In the genomic region with DNA sequence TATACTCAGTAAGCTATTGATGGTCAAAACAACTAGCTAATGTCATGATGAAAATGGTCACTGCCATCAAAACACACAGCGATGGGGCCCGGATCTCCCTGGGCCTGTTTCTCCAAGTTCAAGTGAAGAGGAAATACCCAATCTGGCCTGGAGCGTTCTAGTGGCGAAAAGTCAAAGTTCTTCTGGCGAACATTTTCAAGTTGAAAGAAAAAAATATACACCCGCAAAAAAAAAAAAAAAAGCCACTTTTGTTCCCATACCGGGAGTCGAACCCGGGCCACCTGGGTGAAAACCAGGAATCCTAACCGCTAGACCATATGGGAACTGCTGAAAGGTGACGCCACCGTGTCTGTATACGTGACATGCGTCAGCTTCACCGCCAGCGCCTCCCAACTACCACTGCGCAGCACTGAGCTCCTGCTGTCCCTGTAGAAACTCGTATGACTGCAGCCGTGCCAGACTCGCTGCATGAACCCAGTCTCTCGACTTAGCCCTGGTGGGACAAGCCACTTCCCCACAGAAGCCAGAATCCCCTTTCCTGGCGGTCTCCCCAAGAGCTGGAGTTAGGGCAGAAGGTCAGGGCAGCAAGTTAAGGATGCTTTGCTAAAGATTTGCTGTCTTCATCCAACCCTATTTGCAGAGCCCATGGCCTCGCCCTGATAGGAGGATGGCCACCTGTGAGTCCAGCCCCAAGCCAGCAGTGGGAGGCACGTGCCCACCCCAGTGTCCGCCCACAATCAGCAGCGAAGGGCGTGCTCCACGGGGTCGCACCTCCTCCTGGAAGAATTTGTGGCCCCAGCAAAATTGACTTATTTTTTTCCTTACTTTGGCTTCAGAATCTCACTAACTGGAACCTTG, we compare ENCODE assay signal across 8 cellular contexts. TPM values are rescaled to one million over a fixed set of nuclear protein-coding genes. Genes with fewer than 3 reads are reported as not detected.
DNase-seq lines count a peak whose midpoint lies in the region; ATAC-seq and TF ChIP-seq lines count a peak whose summit lies in the region.

No MANE protein-coding gene starts in this region.

- DNase-seq in GM04504 (ENCODE audit: low read depth) (peak; percentile 53), NCI-H187 treated with DMSO at 0.1 percent for 48 hours (lab: John Stamatoyannopoulos, UW) (peak; percentile 9), WTC11 (ENCODE audit: low spot score) (peak; percentile 90), dermis blood vessel endothelial cell (peak; percentile 91)
- DNase-seq in stimulated activated CD4-positive, alpha-beta T cell treated with anti-CD3 and anti-CD28 coated beads, Interleukin-2, amount 100 ng/mL, for 24 hours, result peak; percentile 65 to 74

- peak overlapping the region; percentile 82 for H3K4me3 Mint-ChIP-seq in WTC11

- CTCF ChIA-PET in WTC11 (lab: Charles Lee), result interaction anchor here (0.6 to 3.1 kb wide), 10 partner anchors 19 to 330 kb away, joined by 3 to 25 read pairs (median 4); a partner anchor contains a TSS

- 0 out of 2 replicates have a peak, but pooled peaks cover 7% of the 10 kb centered on the region for H3K9me3 Mint-ChIP-seq in WTC11

- POLR2A ChIA-PET in WTC11 (lab: Charles Lee), result interaction anchor here (0.7 to 1.0 kb wide), 3 partner anchors 34 to 166 kb away, joined by 4 to 8 read pairs (median 4); no protein-coding TSS in a partner anchor

- no peak for TF ChIP-seq CTCF in WTC11 (IDR thresholded peaks at IDR 0.05)

- peak overlapping the region; percentile 15 for H3K27ac ChIP-seq in layer of hippocampus (ENCODE audit: low read depth, low read length)

- peaks cover 18% of the 10 kb centered on the region for H3K27me3 Mint-ChIP-seq in WTC11 (ENCODE audit: low read depth)

- no peaks in the 10 kb centered on the region for H3K27me3 ChIP-seq in layer of hippocampus (ENCODE audit: control insufficient read depth, insufficient read depth, low read length)

- peaks cover 25% of the 10 kb centered on the region for H3K4me1 Mint-ChIP-seq in WTC11

- peak overlapping the region; percentile 90 for H3K27ac Mint-ChIP-seq in WTC11

- ATAC-seq in WTC11 (peak; percentile 68), HG03039 (IDR thresholded peaks at IDR 0.05; ENCODE audit: unreplicated experiment) (no peak), GM21723 (IDR thresholded peaks at IDR 0.05; ENCODE audit: unreplicated experiment) (no peak)

- peaks cover 23% of the 10 kb centered on the region for H3K36me3 Mint-ChIP-seq in WTC11

TF ChIP-seq in WTC11, 78 proteins besides CTCF, POLR2A, EP300 and RAD21 (continues in another document):
- TF ChIP-seq ZNF232 (CRISPR knock-in tag; IDR thresholded peaks at IDR 0.05) (0 out of 2 replicates have a peak, but pooled peaks have one; percentile 30), NFE2L1 (CRISPR knock-in tag; IDR thresholded peaks at IDR 0.05) (0 out of 2 replicates have a peak, but pooled peaks have one; percentile 60), EMX1 (CRISPR knock-in tag; IDR thresholded peaks at IDR 0.05) (no peak), ZBTB21 (CRISPR knock-in tag; IDR thresholded peaks at IDR 0.05; ENCODE audit: borderline replicate concordance) (no peak; the same call in 1 of the 2 replicates), ESRRA (CRISPR knock-in tag; IDR thresholded peaks at IDR 0.05; ENCODE audit: borderline replicate concordance) (no peak), SP1 (CRISPR knock-in tag; conservative IDR thresholded peaks at IDR 0.05) (0 out of 2 replicates have a peak, but pooled peaks have one; percentile 54), HMGA2 (CRISPR knock-in tag; IDR thresholded peaks at IDR 0.05) (no peak), GABPB1 (CRISPR knock-in tag; IDR thresholded peaks at IDR 0.05) (no peak)
- TF ChIP-seq, protein P1, sequence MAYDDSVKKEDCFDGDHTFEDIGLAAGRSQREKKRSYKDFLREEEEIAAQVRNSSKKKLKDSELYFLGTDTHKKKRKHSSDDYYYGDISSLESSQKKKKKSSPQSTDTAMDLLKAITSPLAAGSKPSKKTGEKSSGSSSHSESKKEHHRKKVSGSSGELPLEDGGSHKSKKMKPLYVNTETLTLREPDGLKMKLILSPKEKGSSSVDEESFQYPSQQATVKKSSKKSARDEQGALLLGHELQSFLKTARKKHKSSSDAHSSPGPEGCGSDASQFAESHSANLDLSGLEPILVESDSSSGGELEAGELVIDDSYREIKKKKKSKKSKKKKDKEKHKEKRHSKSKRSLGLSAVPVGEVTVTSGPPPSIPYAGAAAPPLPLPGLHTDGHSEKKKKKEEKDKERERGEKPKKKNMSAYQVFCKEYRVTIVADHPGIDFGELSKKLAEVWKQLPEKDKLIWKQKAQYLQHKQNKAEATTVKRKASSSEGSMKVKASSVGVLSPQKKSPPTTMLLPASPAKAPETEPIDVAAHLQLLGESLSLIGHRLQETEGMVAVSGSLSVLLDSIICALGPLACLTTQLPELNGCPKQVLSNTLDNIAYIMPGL (CRISPR knock-in tag; IDR thresholded peaks at IDR 0.05), result peak; percentile 87; the same call in 1 of the 2 replicates
- TF ChIP-seq, protein P2, sequence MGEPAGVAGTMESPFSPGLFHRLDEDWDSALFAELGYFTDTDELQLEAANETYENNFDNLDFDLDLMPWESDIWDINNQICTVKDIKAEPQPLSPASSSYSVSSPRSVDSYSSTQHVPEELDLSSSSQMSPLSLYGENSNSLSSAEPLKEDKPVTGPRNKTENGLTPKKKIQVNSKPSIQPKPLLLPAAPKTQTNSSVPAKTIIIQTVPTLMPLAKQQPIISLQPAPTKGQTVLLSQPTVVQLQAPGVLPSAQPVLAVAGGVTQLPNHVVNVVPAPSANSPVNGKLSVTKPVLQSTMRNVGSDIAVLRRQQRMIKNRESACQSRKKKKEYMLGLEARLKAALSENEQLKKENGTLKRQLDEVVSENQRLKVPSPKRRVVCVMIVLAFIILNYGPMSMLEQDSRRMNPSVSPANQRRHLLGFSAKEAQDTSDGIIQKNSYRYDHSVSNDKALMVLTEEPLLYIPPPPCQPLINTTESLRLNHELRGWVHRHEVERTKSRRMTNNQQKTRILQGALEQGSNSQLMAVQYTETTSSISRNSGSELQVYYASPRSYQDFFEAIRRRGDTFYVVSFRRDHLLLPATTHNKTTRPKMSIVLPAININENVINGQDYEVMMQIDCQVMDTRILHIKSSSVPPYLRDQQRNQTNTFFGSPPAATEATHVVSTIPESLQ (CRISPR knock-in tag; IDR thresholded peaks at IDR 0.05), result no peak
- TF ChIP-seq, protein P3, sequence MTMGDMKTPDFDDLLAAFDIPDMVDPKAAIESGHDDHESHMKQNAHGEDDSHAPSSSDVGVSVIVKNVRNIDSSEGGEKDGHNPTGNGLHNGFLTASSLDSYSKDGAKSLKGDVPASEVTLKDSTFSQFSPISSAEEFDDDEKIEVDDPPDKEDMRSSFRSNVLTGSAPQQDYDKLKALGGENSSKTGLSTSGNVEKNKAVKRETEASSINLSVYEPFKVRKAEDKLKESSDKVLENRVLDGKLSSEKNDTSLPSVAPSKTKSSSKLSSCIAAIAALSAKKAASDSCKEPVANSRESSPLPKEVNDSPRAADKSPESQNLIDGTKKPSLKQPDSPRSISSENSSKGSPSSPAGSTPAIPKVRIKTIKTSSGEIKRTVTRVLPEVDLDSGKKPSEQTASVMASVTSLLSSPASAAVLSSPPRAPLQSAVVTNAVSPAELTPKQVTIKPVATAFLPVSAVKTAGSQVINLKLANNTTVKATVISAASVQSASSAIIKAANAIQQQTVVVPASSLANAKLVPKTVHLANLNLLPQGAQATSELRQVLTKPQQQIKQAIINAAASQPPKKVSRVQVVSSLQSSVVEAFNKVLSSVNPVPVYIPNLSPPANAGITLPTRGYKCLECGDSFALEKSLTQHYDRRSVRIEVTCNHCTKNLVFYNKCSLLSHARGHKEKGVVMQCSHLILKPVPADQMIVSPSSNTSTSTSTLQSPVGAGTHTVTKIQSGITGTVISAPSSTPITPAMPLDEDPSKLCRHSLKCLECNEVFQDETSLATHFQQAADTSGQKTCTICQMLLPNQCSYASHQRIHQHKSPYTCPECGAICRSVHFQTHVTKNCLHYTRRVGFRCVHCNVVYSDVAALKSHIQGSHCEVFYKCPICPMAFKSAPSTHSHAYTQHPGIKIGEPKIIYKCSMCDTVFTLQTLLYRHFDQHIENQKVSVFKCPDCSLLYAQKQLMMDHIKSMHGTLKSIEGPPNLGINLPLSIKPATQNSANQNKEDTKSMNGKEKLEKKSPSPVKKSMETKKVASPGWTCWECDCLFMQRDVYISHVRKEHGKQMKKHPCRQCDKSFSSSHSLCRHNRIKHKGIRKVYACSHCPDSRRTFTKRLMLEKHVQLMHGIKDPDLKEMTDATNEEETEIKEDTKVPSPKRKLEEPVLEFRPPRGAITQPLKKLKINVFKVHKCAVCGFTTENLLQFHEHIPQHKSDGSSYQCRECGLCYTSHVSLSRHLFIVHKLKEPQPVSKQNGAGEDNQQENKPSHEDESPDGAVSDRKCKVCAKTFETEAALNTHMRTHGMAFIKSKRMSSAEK (CRISPR knock-in tag; IDR thresholded peaks at IDR 0.05; ENCODE audit: borderline replicate concordance), result 0 out of 2 replicates have a peak, but pooled peaks have one; percentile 50
- TF ChIP-seq, protein P4, sequence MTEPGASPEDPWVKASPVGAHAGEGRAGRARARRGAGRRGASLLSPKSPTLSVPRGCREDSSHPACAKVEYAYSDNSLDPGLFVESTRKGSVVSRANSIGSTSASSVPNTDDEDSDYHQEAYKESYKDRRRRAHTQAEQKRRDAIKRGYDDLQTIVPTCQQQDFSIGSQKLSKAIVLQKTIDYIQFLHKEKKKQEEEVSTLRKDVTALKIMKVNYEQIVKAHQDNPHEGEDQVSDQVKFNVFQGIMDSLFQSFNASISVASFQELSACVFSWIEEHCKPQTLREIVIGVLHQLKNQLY (CRISPR knock-in tag; IDR thresholded peaks at IDR 0.05), result no peak
- TF ChIP-seq, protein P5, sequence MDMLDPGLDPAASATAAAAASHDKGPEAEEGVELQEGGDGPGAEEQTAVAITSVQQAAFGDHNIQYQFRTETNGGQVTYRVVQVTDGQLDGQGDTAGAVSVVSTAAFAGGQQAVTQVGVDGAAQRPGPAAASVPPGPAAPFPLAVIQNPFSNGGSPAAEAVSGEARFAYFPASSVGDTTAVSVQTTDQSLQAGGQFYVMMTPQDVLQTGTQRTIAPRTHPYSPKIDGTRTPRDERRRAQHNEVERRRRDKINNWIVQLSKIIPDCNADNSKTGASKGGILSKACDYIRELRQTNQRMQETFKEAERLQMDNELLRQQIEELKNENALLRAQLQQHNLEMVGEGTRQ (CRISPR knock-in tag; IDR thresholded peaks at IDR 0.05), result peak; percentile 93
- TF ChIP-seq, protein P6, sequence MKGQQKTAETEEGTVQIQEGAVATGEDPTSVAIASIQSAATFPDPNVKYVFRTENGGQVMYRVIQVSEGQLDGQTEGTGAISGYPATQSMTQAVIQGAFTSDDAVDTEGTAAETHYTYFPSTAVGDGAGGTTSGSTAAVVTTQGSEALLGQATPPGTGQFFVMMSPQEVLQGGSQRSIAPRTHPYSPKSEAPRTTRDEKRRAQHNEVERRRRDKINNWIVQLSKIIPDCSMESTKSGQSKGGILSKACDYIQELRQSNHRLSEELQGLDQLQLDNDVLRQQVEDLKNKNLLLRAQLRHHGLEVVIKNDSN (CRISPR knock-in tag; IDR thresholded peaks at IDR 0.05), result peak; percentile 92

RNA-seq across cellular contexts. Expression of a gene that starts 5.6 kb away (rescaled TPM):
- 80.4 to 89.2 TPM (median 85.2 TPM) in 3 replicates for total RNA-seq in WTC11 (2021)
- 92.1 and 98.0 TPM in 2 replicates for total RNA-seq in dermis blood vessel endothelial cell

RNA-seq across cellular contexts. Expression of a gene that starts 18.8 kb away (rescaled TPM):
- total RNA-seq in WTC11 (2021), result 15.7 to 21.8 TPM (median 21.0 TPM) in 3 replicates
- total RNA-seq in dermis blood vessel endothelial cell, result 36.9 and 56.6 TPM in 2 replicates

Comparison
In these comparisons a context has a peak if more than half of its experiments do, and no peak if none do; other contexts are left out.
1. DNase-seq: peak in every context shown above with its lines; median percentile 91 in dermis blood vessel endothelial cell; 90 in WTC11; 70 in stimulated activated CD4-positive, alpha-beta T cell treated with anti-CD3 and anti-CD28 coated beads, Interleukin-2, amount 100 ng/mL, for 24 hours; 53 in GM04504; 9 in NCI-H187 treated with DMSO at 0.1 percent for 48 hours.